21 cellular contexts compared by ENCODE assay signal in the genomic region with DNA sequence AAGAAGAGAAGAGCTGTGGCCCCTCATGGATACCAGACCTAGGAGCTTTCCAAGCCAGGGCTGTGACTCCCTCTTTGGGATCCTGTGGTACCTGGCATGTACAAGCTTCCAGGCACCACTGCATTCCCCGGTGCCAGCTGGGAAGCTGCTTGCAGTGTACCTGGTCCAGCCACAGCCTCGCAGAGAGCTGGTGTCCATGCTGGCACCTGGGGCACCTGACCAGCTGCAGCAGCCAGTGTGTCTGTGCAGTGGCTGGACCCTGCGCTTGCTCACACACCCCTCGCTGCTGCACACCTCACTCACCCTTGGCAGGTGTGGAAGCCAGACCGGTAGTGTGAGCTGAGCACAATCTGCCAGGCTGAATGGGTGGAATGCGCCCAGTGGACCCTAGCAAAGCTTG.
DNase-seq lines count a peak whose midpoint lies in the region; ATAC-seq and TF ChIP-seq lines count a peak whose summit lies in the region.
"Had no signal": no experiment of that assay in that cellular context is flagged by ENCODE, and none has a peak within 500 bp of the region (broad histone marks: within the 10 kb centered on the region; RNA-seq: fewer than 3 reads in every experiment).

No MANE protein-coding gene starts in this region.

- H3K27me3 ChIP-seq in PC-3 (ENCODE audit: low read length) (no peaks in the 10 kb centered on the region), fibroblast of lung (ENCODE audit: control insufficient read depth, insufficient read depth, low read length) (no peaks in the 10 kb centered on the region), osteoblast (ENCODE audit: insufficient read depth, low read length) (peaks cover 4% of the 10 kb centered on the region), upper lobe of right lung (no peaks in the 10 kb centered on the region)

- H3K4me2 ChIP-seq in PC-3 (ENCODE audit: low read length) (peak overlapping the region; percentile 55), fibroblast of lung (ENCODE audit: extremely low read depth, insufficient read depth, low read length) (peak overlapping the region; percentile 1), osteoblast (ENCODE audit: insufficient read depth, low read length) (peak overlapping the region; percentile 16)
- H3K4me2 ChIP-seq: KMS-11 had no signal

- CTCF ChIA-PET in PC-3 (lab: Charles Lee), result interaction anchor here (0.6 kb wide), 1 partner anchor 251 kb away, joined by 3 read pairs; no protein-coding TSS in a partner anchor

- H3K4me1 ChIP-seq in PC-3 (ENCODE audit: insufficient read depth, low read length) (peaks cover 20% of the 10 kb centered on the region), fibroblast of lung (ENCODE audit: control insufficient read depth, extremely low read depth, insufficient read depth, low read length) (peaks cover 14% of the 10 kb centered on the region), osteoblast (ENCODE audit: insufficient read depth, low read length) (peaks cover 15% of the 10 kb centered on the region), upper lobe of right lung (no peaks in the 10 kb centered on the region)

- H3K9me3 Mint-ChIP-seq in chondrocyte (ENCODE audit: low read depth), result no peaks in the 10 kb centered on the region
- H3K9me3 Mint-ChIP-seq: activated CD8-positive, alpha-beta T cell treated with anti-CD3 and anti-CD28 coated beads for 36 hours; CD8-positive, alpha-beta T cell; dendritic cell treated with granulocyte-macrophage colony-stimulating factor and Interleukin-4, amounts not matched to agents 40 ng/mL and 50 ng/mL, for 4 days; memory B cell; naive B cell had no signal

- H4K20me1 ChIP-seq in PC-3 (ENCODE audit: low read length) (no peaks in the 10 kb centered on the region), fibroblast of lung (ENCODE audit: control insufficient read depth, extremely low read depth, insufficient read depth, low read length) (no peaks in the 10 kb centered on the region), osteoblast (ENCODE audit: insufficient read depth, low read length) (no peaks in the 10 kb centered on the region)

- H3K36me3 ChIP-seq in PC-3 (ENCODE audit: low read depth, low read length), result no peaks in the 10 kb centered on the region
- no peaks in the 10 kb centered on the region for H3K36me3 ChIP-seq in fibroblast of lung (ENCODE audit: control insufficient read depth, insufficient read depth, low read length)
- no peaks in the 10 kb centered on the region for H3K36me3 ChIP-seq in osteoblast (ENCODE audit: insufficient read depth, low read length)
- H3K36me3 ChIP-seq in upper lobe of right lung, result no peaks in the 10 kb centered on the region

- H3K36me3 Mint-ChIP-seq in chondrocyte (ENCODE audit: low read depth), result no peaks in the 10 kb centered on the region
- H3K36me3 Mint-ChIP-seq: CD8-positive, alpha-beta T cell; memory B cell; naive B cell had no signal

- POLR2A ChIA-PET in PC-3 (lab: Charles Lee; ENCODE audit: unreplicated experiment), result no interaction called here

- H3K27ac ChIP-seq in PC-3 (ENCODE audit: low read length), result peak overlapping the region; percentile 98
- H3K27ac ChIP-seq in fibroblast of lung (ENCODE audit: insufficient read depth, low read length), result peak overlapping the region; percentile 2
- H3K27ac ChIP-seq in osteoblast (ENCODE audit: low read depth, low read length), result no peak overlapping the region
- no peak overlapping the region for H3K27ac ChIP-seq in upper lobe of right lung
- H3K27ac ChIP-seq: KMS-11 had no signal

- H3K9ac ChIP-seq in PC-3 (ENCODE audit: low read length) (peak overlapping the region; percentile 39; the same call in 1 of the 2 replicates), fibroblast of lung (ENCODE audit: insufficient read depth, low read length) (no peak overlapping the region)
- H3K9ac ChIP-seq: KMS-11 had no signal

- H3K4me3 ChIP-seq in PC-3 (ENCODE audit: low read length), result no peak overlapping the region; the same call in 1 of the 2 replicates
- no peak overlapping the region for H3K4me3 ChIP-seq in fibroblast of lung (replicated peaks in 1 of 4; ENCODE audit: control extremely low read depth in 1 of 4, insufficient read depth in 1 of 4, low read depth in 3 of 4, low read length in 4 of 4)
- no peak overlapping the region for H3K4me3 ChIP-seq in osteoblast (ENCODE audit: insufficient read depth, low read length)
- no peak overlapping the region for H3K4me3 ChIP-seq in upper lobe of right lung

- no peak for TF ChIP-seq CTCF in PC-3 (conservative IDR thresholded peaks at IDR 0.05; ENCODE audit: low read depth, low read length)
- TF ChIP-seq CTCF in fibroblast of lung (conservative IDR thresholded peaks at IDR 0.05 in 1 of 2, IDR thresholded peaks at IDR 0.05 in 1 of 2; ENCODE audit: low read depth in 1 of 2, low read length in 2 of 2), result no peak
- no peak for TF ChIP-seq CTCF in osteoblast (IDR thresholded peaks at IDR 0.05; ENCODE audit: extremely low read depth, low read depth, low read length)
- no peak for TF ChIP-seq CTCF in upper lobe of right lung (IDR thresholded peaks at IDR 0.05)
- TF ChIP-seq CTCF in chondrocyte (IDR thresholded peaks at IDR 0.05), result no peak

- no peaks in the 10 kb centered on the region for H3F3A ChIP-seq in PC-3 (ENCODE audit: low read length, unreplicated experiment)

- H3K9me3 ChIP-seq in PC-3 (ENCODE audit: low read length), result no peaks in the 10 kb centered on the region
- no peaks in the 10 kb centered on the region for H3K9me3 ChIP-seq in fibroblast of lung (ENCODE audit: control insufficient read depth, insufficient read depth, low read depth, low read length)
- H3K9me3 ChIP-seq in osteoblast (ENCODE audit: low read depth, low read length), result no peaks in the 10 kb centered on the region
- H3K9me3 ChIP-seq in upper lobe of right lung, result no peaks in the 10 kb centered on the region

- BruUV-seq in PC-3 (replicated peaks; lab: Mats Ljungman, UMichigan), result no TSS peak

- H3K27me3 Mint-ChIP-seq in chondrocyte (ENCODE audit: low read depth), result peaks cover 29% of the 10 kb centered on the region
- H3K27me3 Mint-ChIP-seq: activated CD8-positive, alpha-beta T cell treated with anti-CD3 and anti-CD28 coated beads for 36 hours; dendritic cell treated with granulocyte-macrophage colony-stimulating factor and Interleukin-4, amounts not matched to agents 40 ng/mL and 50 ng/mL, for 4 days; memory B cell; naive B cell had no signal

- no peak overlapping the region for H3K4me3 Mint-ChIP-seq in chondrocyte (ENCODE audit: unreplicated experiment)
- H3K4me3 Mint-ChIP-seq: activated CD8-positive, alpha-beta T cell treated with anti-CD3 and anti-CD28 coated beads for 36 hours; CD8-positive, alpha-beta T cell; dendritic cell treated with granulocyte-macrophage colony-stimulating factor and Interleukin-4, amounts not matched to agents 40 ng/mL and 50 ng/mL, for 4 days; memory B cell; naive B cell had no signal

- no peak overlapping the region for H3K27ac Mint-ChIP-seq in chondrocyte (ENCODE audit: unreplicated experiment)
- H3K27ac Mint-ChIP-seq: activated CD8-positive, alpha-beta T cell treated with anti-CD3 and anti-CD28 coated beads for 36 hours; CD8-positive, alpha-beta T cell; dendritic cell treated with granulocyte-macrophage colony-stimulating factor and Interleukin-4, amounts not matched to agents 40 ng/mL and 50 ng/mL, for 4 days; memory B cell; naive B cell had no signal

- no peaks in the 10 kb centered on the region for H3K9me2 ChIP-seq in PC-3 (replicated peaks; ENCODE audit: low read length)

- DNase-seq in PC-3, result no peak
- DNase-seq in fibroblast of lung (ENCODE audit: low read depth in 2 of 2), result no peak
- DNase-seq in osteoblast (ENCODE audit: insufficient read length, low spot score, missing footprints), result no peak
- DNase-seq in upper lobe of right lung, result no peak
- DNase-seq in chondrocyte (ENCODE audit: low spot score), result no peak
- DNase-seq in activated CD8-positive, alpha-beta memory T cell treated with anti-CD3 and anti-CD28 coated beads, Interleukin-2, amount 50 U/mL, for 4 hours, result no peak
- no peak for DNase-seq in activated CD4-positive, alpha-beta T cell treated with anti-CD3 and anti-CD28 coated beads, Interleukin-2, amount 50 U/mL, for 4 hours
- DNase-seq: activated CD8-positive, alpha-beta T cell treated with anti-CD3 and anti-CD28 coated beads for 36 hours; activated gamma-delta T cell treated with Interleukin-2 at 50 U/mL for 16 hours; activated T-cell treated with anti-CD3 and anti-CD28 coated beads, Interleukin-2, amount 50 U/mL, for 1 hour; AML-193; CD8-positive, alpha-beta T cell; DMS153; naive B cell; NCI-H1694 treated with DMSO at 0.1 percent for 48 hours; NCI-H748 treated with DMSO at 0.1 percent for 48 hours; occipital lobe; retina had no signal

- ATAC-seq in PC-3, result no peak
- ATAC-seq in upper lobe of right lung, result peak; percentile 38
- ATAC-seq: activated CD8-positive, alpha-beta T cell treated with anti-CD3 and anti-CD28 coated beads for 36 hours; CD8-positive, alpha-beta T cell had no signal

- H3K4me1 Mint-ChIP-seq in chondrocyte (ENCODE audit: low read depth), result peaks cover 10% of the 10 kb centered on the region
- H3K4me1 Mint-ChIP-seq: memory B cell, naive B cell had no signal

- intact Hi-C loops in PC-3 (cut with micrococcal nuclease) (loop anchor here (2.0 kb wide), 2 partner anchors 88 to 190 kb away; no protein-coding TSS in a partner anchor), upper lobe of right lung (cut with DNase I) (no loop called here)

- no peaks in the 10 kb centered on the region for H3K79me2 ChIP-seq in PC-3 (ENCODE audit: low read length)
- no peaks in the 10 kb centered on the region for H3K79me2 ChIP-seq in fibroblast of lung (ENCODE audit: control insufficient read depth, insufficient read depth, low read length)
- H3K79me2 ChIP-seq in osteoblast (ENCODE audit: insufficient read depth, low read length), result no peaks in the 10 kb centered on the region

- no peak overlapping the region for H2AFZ ChIP-seq in PC-3 (ENCODE audit: low read length)
- no peak overlapping the region for H2AFZ ChIP-seq in fibroblast of lung (ENCODE audit: low read length)
- no peak overlapping the region for H2AFZ ChIP-seq in osteoblast (ENCODE audit: low read length)

Comparison
In these comparisons a context has a peak if more than half of its experiments do, and no peak if none do; other contexts are left out.
1. H3K27ac ChIP-seq: peak in PC-3 (single experiment) and fibroblast of lung (single experiment); none in osteoblast (single experiment) and upper lobe of right lung (single experiment).
2. H3K4me2 ChIP-seq: peak in every context shown above with its lines; median percentile 55 in PC-3; 16 in osteoblast; 1 in fibroblast of lung.